Comparison of ENCODE assay signal across 21 cellular contexts in genomic region chr12:55686366-55687010, GRCh38. TPM values are rescaled to one million over a fixed set of nuclear protein-coding genes. Genes with fewer than 3 reads are reported as not detected.
DNase-seq lines count a peak whose midpoint lies in the region; ATAC-seq and TF ChIP-seq lines count a peak whose summit lies in the region.
"Had no signal": no experiment of that assay in that cellular context is flagged by ENCODE, and none has a peak within 500 bp of the region (broad histone marks: within the 10 kb centered on the region; RNA-seq: fewer than 3 reads in every experiment).

No MANE protein-coding gene starts in this region.

- H3K27me3 ChIP-seq in osteoblast (ENCODE audit: insufficient read depth, low read length), result no peaks in the 10 kb centered on the region
- no peaks in the 10 kb centered on the region for H3K27me3 ChIP-seq in endodermal cell (ENCODE audit: control insufficient read depth, insufficient read depth, low read length, poor library complexity, severe bottlenecking)
- H3K27me3 ChIP-seq: BLaER1 treated with 17β-estradiol and CSF1 and Interleukin-3, amounts not matched to agents 10 nM and 100 nM had no signal

- no peaks in the 10 kb centered on the region for H3K9me3 ChIP-seq in osteoblast (ENCODE audit: low read depth, low read length)
- no peaks in the 10 kb centered on the region for H3K9me3 ChIP-seq in endodermal cell (ENCODE audit: control insufficient read depth, low read length)
- H3K9me3 ChIP-seq: A549; BLaER1 treated with 17β-estradiol and CSF1 and Interleukin-3, amounts not matched to agents 10 nM and 100 nM had no signal

- H3K9ac ChIP-seq in endodermal cell (ENCODE audit: extremely low read depth, low read length, poor library complexity, severe bottlenecking), result no peak overlapping the region
- H3K9ac ChIP-seq: BLaER1 treated with 17β-estradiol and CSF1 and Interleukin-3, amounts not matched to agents 10 nM and 100 nM had no signal

- no peak overlapping the region for H3K4me3 ChIP-seq in osteoblast (ENCODE audit: insufficient read depth, low read length)
- no peak overlapping the region for H3K4me3 ChIP-seq in endodermal cell (ENCODE audit: low read length)
- H3K4me3 ChIP-seq: A549; BLaER1 treated with 17β-estradiol and CSF1 and Interleukin-3, amounts not matched to agents 10 nM and 100 nM had no signal

- peaks cover 45% of the 10 kb centered on the region for H3K36me3 ChIP-seq in osteoblast (ENCODE audit: insufficient read depth, low read length)
- H3K36me3 ChIP-seq in endodermal cell (ENCODE audit: control insufficient read depth, insufficient read depth, low read length), result no peaks in the 10 kb centered on the region
- H3K36me3 ChIP-seq: BLaER1 treated with 17β-estradiol and CSF1 and Interleukin-3, amounts not matched to agents 10 nM and 100 nM had no signal

- no peaks in the 10 kb centered on the region for H3K79me2 ChIP-seq in osteoblast (ENCODE audit: insufficient read depth, low read length)

- H3K27ac Mint-ChIP-seq in endodermal cell, result no peak overlapping the region

- no peaks in the 10 kb centered on the region for H3K9me3 Mint-ChIP-seq in endodermal cell
- H3K9me3 Mint-ChIP-seq: CD8-positive, alpha-beta memory T cell had no signal

- H3K27ac ChIP-seq in osteoblast (ENCODE audit: low read depth, low read length), result no peak overlapping the region
- H3K27ac ChIP-seq in endodermal cell (ENCODE audit: low read depth, low read length), result no peak overlapping the region
- H3K27ac ChIP-seq: A549; BLaER1 treated with 17β-estradiol and CSF1 and Interleukin-3, amounts not matched to agents 10 nM and 100 nM had no signal

- H3K4me1 ChIP-seq in osteoblast (ENCODE audit: insufficient read depth, low read length), result peaks cover 8% of the 10 kb centered on the region
- peaks cover 7% of the 10 kb centered on the region for H3K4me1 ChIP-seq in endodermal cell (ENCODE audit: control insufficient read depth, insufficient read depth, low read length)

- DNase-seq in A172 (ENCODE audit: low spot score) (peak; percentile 9), GM04504 (ENCODE audit: low read depth) (peak; percentile 1), astrocyte of the hippocampus (ENCODE audit: low read depth, low spot score) (peak; percentile 32), osteoblast (ENCODE audit: insufficient read length, low spot score, missing footprints) (peak; percentile 22), HUDEP-2 (lab: John Stamatoyannopoulos, UW; ENCODE audit: unreplicated experiment in 76 of 76) (no peak), endodermal cell (no peak), RKO (ENCODE audit: low spot score) (no peak)
- DNase-seq: GOT3, KBM-7, MV-4-11, NCI-H187, NCI-H2227 treated with DMSO at 0.1 percent for 48 hours, NCI-H510A treated with DMSO at 0.1 percent for 48 hours, NCI-H774, OCI-M1, RPMI8226, SIG-M5 had no signal

- H3K4me2 ChIP-seq in osteoblast (ENCODE audit: insufficient read depth, low read length), result no peak overlapping the region
- H3K4me2 ChIP-seq: A549; BLaER1 treated with 17β-estradiol and CSF1 and Interleukin-3, amounts not matched to agents 10 nM and 100 nM had no signal

- ATAC-seq in HG03139 (IDR thresholded peaks at IDR 0.05; ENCODE audit: unreplicated experiment), result no peak
- ATAC-seq: A549 had no signal

- 89 to 92% methylated on average over 9 of the region's 9 CpGs for WGBS in endodermal cell (ENCODE audit: insufficient coverage in 1 of 2, insufficient read length in 1 of 2), 2 experiments

- H3K4me1 Mint-ChIP-seq in endodermal cell, result peaks cover 11% of the 10 kb centered on the region

- TF ChIP-seq CTCF in osteoblast (IDR thresholded peaks at IDR 0.05; ENCODE audit: extremely low read depth, low read depth, low read length) (no peak), endodermal cell (conservative IDR thresholded peaks at IDR 0.05) (no peak)

- peaks cover 42% of the 10 kb centered on the region for H3K36me3 Mint-ChIP-seq in endodermal cell (ENCODE audit: low read depth)
- H3K36me3 Mint-ChIP-seq: CD8-positive, alpha-beta memory T cell had no signal

- H4K20me1 ChIP-seq in osteoblast (ENCODE audit: insufficient read depth, low read length), result peaks cover 12% of the 10 kb centered on the region
- H4K20me1 ChIP-seq: BLaER1 treated with 17β-estradiol and CSF1 and Interleukin-3, amounts not matched to agents 10 nM and 100 nM had no signal

- no peak overlapping the region for H2AFZ ChIP-seq in osteoblast (ENCODE audit: low read length)

- H3K4me3 Mint-ChIP-seq in endodermal cell, result no peak overlapping the region
- H3K4me3 Mint-ChIP-seq: CD8-positive, alpha-beta memory T cell had no signal

- H3K27me3 Mint-ChIP-seq in endodermal cell (ENCODE audit: insufficient read depth), result no peaks in the 10 kb centered on the region

RNA-seq across cellular contexts. Expression of gene ITGA7, which starts 21.2 kb away (rescaled TPM):
- 7.8 and 10.7 TPM in 2 replicates for total RNA-seq in A172 (2014; rRNA removed; shearing (Covaris generic))
- 22.4 and 24.8 TPM in 2 replicates for total RNA-seq in osteoblast
- 100 to 1,000 TPM; 106 to 122 TPM for total RNA-seq in endodermal cell
- 77.3 TPM for polyA plus RNA-seq in endodermal cell (2013, experiment 1 of 2)
- 71.6 TPM for polyA plus RNA-seq in endodermal cell (2013, experiment 2 of 2)

RNA-seq across cellular contexts. Expression of gene BLOC1S1, which starts 29.4 kb away (rescaled TPM):
- total RNA-seq in A172 (2014; rRNA removed; shearing (Covaris generic)), result 96.1 and 135 TPM in 2 replicates
- total RNA-seq in osteoblast, result 46.0 and 59.4 TPM in 2 replicates
- 100 to 1,000 TPM in 1 of 2 donors, 10 to 100 TPM in 1; 95.1 to 102 TPM for total RNA-seq in endodermal cell
- polyA plus RNA-seq in endodermal cell (2013, experiment 1 of 2), result 93.0 TPM
- polyA plus RNA-seq in endodermal cell (2013, experiment 2 of 2), result 94.7 TPM

RNA-seq across cellular contexts. Expression of gene RDH5, which starts 33.7 kb away (rescaled TPM):
- 2.7 and 7.5 TPM in 2 replicates for total RNA-seq in A172 (2014; rRNA removed; shearing (Covaris generic))
- total RNA-seq in osteoblast, result 27.7 and 32.2 TPM in 2 replicates
- 1 to 10 TPM; 4.1 to 7.4 TPM for total RNA-seq in endodermal cell
- 4.7 TPM for polyA plus RNA-seq in endodermal cell (2013, experiment 1 of 2)
- 3.5 TPM for polyA plus RNA-seq in endodermal cell (2013, experiment 2 of 2)

RNA-seq across cellular contexts. Expression of gene CD63, which starts 42.3 kb away (rescaled TPM):
- 1,213 and 1,362 TPM in 2 replicates for total RNA-seq in A172 (2014; rRNA removed; shearing (Covaris generic))
- total RNA-seq in osteoblast (3,072 and 3,128 TPM in 2 replicates), endodermal cell (1,000 to 10,000 TPM in 1 of 2 donors, 100 to 1,000 TPM in 1; 879 to 1,041 TPM)
- 447 TPM for polyA plus RNA-seq in endodermal cell (2013, experiment 1 of 2)
- polyA plus RNA-seq in endodermal cell (2013, experiment 2 of 2), result 444 TPM

RNA-seq across cellular contexts. Expression of gene OR10P1, which starts 49.8 kb away (rescaled TPM):
- not detected in 2 replicates for total RNA-seq in A172 (2014; rRNA removed; shearing (Covaris generic))
- not detected in 2 replicates for total RNA-seq in osteoblast
- not detected for total RNA-seq in endodermal cell
- not detected for polyA plus RNA-seq in endodermal cell (2013, experiment 1 of 2)
- not detected for polyA plus RNA-seq in endodermal cell (2013, experiment 2 of 2)
- total RNA-seq: CD8-positive, alpha-beta memory T cell had no signal
- polyA plus RNA-seq: A549; CD8-positive, alpha-beta memory T cell had no signal

Comparison
In these comparisons a context has a peak if more than half of its experiments do, and no peak if none do; other contexts are left out.
1. DNase-seq: peak in A172 (single experiment), GM04504 (single experiment), astrocyte of the hippocampus (single experiment) and osteoblast (single experiment); none in HUDEP-2 (0 of 76), endodermal cell (single experiment) and RKO (single experiment).